ENCODE assay signal across 8 cellular contexts in genomic region chr12:121800694-121801600, GRCh38. TPM values are rescaled to one million over a fixed set of nuclear protein-coding genes. Genes with fewer than 3 reads are reported as not detected.
DNase-seq lines count a peak whose midpoint lies in the region; ATAC-seq and TF ChIP-seq lines count a peak whose summit lies in the region.

No MANE protein-coding gene starts in this region.

- CTCF ChIA-PET in activated CD4-positive, alpha-beta T cell treated with anti-CD3 and anti-CD28 coated beads for 36 hours (lab: Charles Lee): interaction anchor here (0.6 to 13.0 kb wide), 10 partner anchors 6 to 130 kb away, joined by 3 to 439 read pairs (median 4); partner anchors contain the start of genes CFAP251, PSMD9 and RHOF

- H3K4me1 Mint-ChIP-seq in activated CD4-positive, alpha-beta T cell treated with anti-CD3 and anti-CD28 coated beads for 36 hours: peaks cover 23% of the 10 kb centered on the region

- ATAC-seq in activated CD4-positive, alpha-beta T cell treated with anti-CD3 and anti-CD28 coated beads for 36 hours: peak; percentile 7
- ATAC-seq in left colon (peak; percentile 21), GM21526 (IDR thresholded peaks at IDR 0.05; ENCODE audit: low FRiP score, unreplicated experiment) (no peak)

- H3K4me3 ChIP-seq in coronary artery: peak overlapping the region; percentile 94

- H3K4me3 Mint-ChIP-seq in activated CD4-positive, alpha-beta T cell treated with anti-CD3 and anti-CD28 coated beads for 36 hours: peak overlapping the region; percentile 88

- POLR2A ChIA-PET in activated CD4-positive, alpha-beta T cell treated with anti-CD3 and anti-CD28 coated beads for 36 hours (lab: Charles Lee): interaction anchor here (0.7 to 3.4 kb wide), 3 partner anchors 8 to 174 kb away, joined by 3 to 18 read pairs (median 14); partner anchors contain the start of gene RHOF

- H3K27ac Mint-ChIP-seq in activated CD4-positive, alpha-beta T cell treated with anti-CD3 and anti-CD28 coated beads for 36 hours: peak overlapping the region; percentile 99

- intact Hi-C loops in activated CD4-positive, alpha-beta T cell treated with anti-CD3 and anti-CD28 coated beads for 36 hours (cut with DNase I, micrococcal nuclease): loop anchor here (1.0 to 10.0 kb wide), 8 partner anchors 11 to 1789 kb away; partner anchors contain the start of genes CAMKK2 (in 1 of the 2), CLIP1 (in 1 of the 2), KNTC1 (in 1 of the 2) and MLEC (in 1 of the 2)
- intact Hi-C loops in left colon (cut with DNase I, micrococcal nuclease): no loop called here

- peak overlapping the region; percentile 100 for H3K27ac ChIP-seq in coronary artery

- no peaks in the 10 kb centered on the region for H3K27me3 Mint-ChIP-seq in activated CD4-positive, alpha-beta T cell treated with anti-CD3 and anti-CD28 coated beads for 36 hours

- H3K9me3 Mint-ChIP-seq in activated CD4-positive, alpha-beta T cell treated with anti-CD3 and anti-CD28 coated beads for 36 hours (ENCODE audit: low read depth): no peaks in the 10 kb centered on the region

- TF ChIP-seq CTCF in coronary artery (IDR thresholded peaks at IDR 0.05): no peak

- peak; percentile 79 for DNase-seq in NCI-H146 (lab: John Stamatoyannopoulos, UW)
- DNase-seq in NCI-H146 treated with DMSO at 0.1 percent for 48 hours (lab: John Stamatoyannopoulos, UW; ENCODE audit: unreplicated experiment): no peak
- peak; percentile 70 for DNase-seq in NCI-H2107 treated with DMSO at 0.1 percent for 48 hours (lab: John Stamatoyannopoulos, UW; ENCODE audit: unreplicated experiment)
- DNase-seq in activated CD4-positive, alpha-beta T cell treated with anti-CD3 and anti-CD28 coated beads for 36 hours: peak; percentile 88
- no peak for DNase-seq in coronary artery (ENCODE audit: low spot score)
- peak; percentile 81 to 86 for DNase-seq in left colon
- peak; percentile 71 to 75 for DNase-seq in stimulated activated CD4-positive, alpha-beta T cell treated with anti-CD3 and anti-CD28 coated beads, Interleukin-2, amount 100 ng/mL, for 24 hours

- peaks cover 35% of the 10 kb centered on the region for H3K36me3 Mint-ChIP-seq in activated CD4-positive, alpha-beta T cell treated with anti-CD3 and anti-CD28 coated beads for 36 hours (ENCODE audit: low read depth)

RNA-seq across cellular contexts. Expression of gene SETD1B, which starts 2.9 kb away (rescaled TPM):
- total RNA-seq in activated CD4-positive, alpha-beta T cell treated with anti-CD3 and anti-CD28 coated beads for 36 hours: 10 to 100 TPM; 13.7 to 14.0 TPM
- total RNA-seq in left colon: 10 to 100 TPM; 24.6 to 27.5 TPM

RNA-seq across cellular contexts. Expression of gene RHOF, which starts 7.5 kb away (rescaled TPM):
- total RNA-seq in activated CD4-positive, alpha-beta T cell treated with anti-CD3 and anti-CD28 coated beads for 36 hours: 100 to 1,000 TPM in 1 of 2 experiments, 10 to 100 TPM in 1; 100.0 to 105 TPM
- total RNA-seq in left colon: 100 to 1,000 TPM in 1 of 2 donors, 10 to 100 TPM in 1; 60.3 to 148 TPM

RNA-seq across cellular contexts. Expression of gene HPD, which starts 57.7 kb away (rescaled TPM):
- total RNA-seq in activated CD4-positive, alpha-beta T cell treated with anti-CD3 and anti-CD28 coated beads for 36 hours: not detected
- under 1 TPM in 1 of 2 donors, not detected in 1; 0.42 TPM for total RNA-seq in left colon

Comparison
In these comparisons a context has a peak if more than half of its experiments do, and no peak if none do; other contexts are left out.
1. DNase-seq: peak in NCI-H146 (single experiment), NCI-H2107 treated with DMSO at 0.1 percent for 48 hours (single experiment), activated CD4-positive, alpha-beta T cell treated with anti-CD3 and anti-CD28 coated beads for 36 hours (single experiment), left colon (2 of 2) and stimulated activated CD4-positive, alpha-beta T cell treated with anti-CD3 and anti-CD28 coated beads, Interleukin-2, amount 100 ng/mL, for 24 hours (2 of 2); none in NCI-H146 treated with DMSO at 0.1 percent for 48 hours (single experiment) and coronary artery (single experiment).
2. intact Hi-C loops: an anchor here in activated CD4-positive, alpha-beta T cell treated with anti-CD3 and anti-CD28 coated beads for 36 hours (1.0 to 10.0 kb wide); none called in left colon.